Comparison of ENCODE assay signal across 8 cellular contexts in genomic region chr7:20220824-20221547, GRCh38. TPM values are rescaled to one million over a fixed set of nuclear protein-coding genes. Genes with fewer than 3 reads are reported as not detected.
A peak's percentile ranks its signal among the peaks of the same experiment; 100 is the strongest.
DNase-seq lines count a peak whose midpoint lies in the region; ATAC-seq and TF ChIP-seq lines count a peak whose summit lies in the region.

No MANE protein-coding gene starts in this region.

- peaks cover 11% of the 10 kb centered on the region for H3K4me1 Mint-ChIP-seq in endothelial cell (ENCODE audit: unreplicated experiment)
- H3K4me1 Mint-ChIP-seq in T-helper 17 cell: no peaks in the 10 kb centered on the region

- H3K9me3 ChIP-seq in MM.1S (replicated peaks; ENCODE audit: insufficient read depth, low read length): no peaks in the 10 kb centered on the region
- no peaks in the 10 kb centered on the region for H3K9me3 ChIP-seq in skeletal muscle satellite cell (replicated peaks; ENCODE audit: low read length)
- H3K9me3 ChIP-seq in T-helper 17 cell (ENCODE audit: control insufficient read depth, low read length, poor library complexity, severe bottlenecking): no peaks in the 10 kb centered on the region

- H3K36me3 ChIP-seq in MM.1S (replicated peaks; ENCODE audit: insufficient read depth, low read length) (no peaks in the 10 kb centered on the region), skeletal muscle satellite cell (ENCODE audit: insufficient read depth, low read length) (no peaks in the 10 kb centered on the region)

- H3K36me3 Mint-ChIP-seq in endothelial cell (ENCODE audit: low read depth, unreplicated experiment) (no peaks in the 10 kb centered on the region), T-helper 17 cell (ENCODE audit: low read depth) (no peaks in the 10 kb centered on the region)

- no peaks in the 10 kb centered on the region for H3K27me3 ChIP-seq in MM.1S (replicated peaks; ENCODE audit: insufficient read depth, low read length)
- no peaks in the 10 kb centered on the region for H3K27me3 ChIP-seq in skeletal muscle satellite cell (ENCODE audit: control insufficient read depth, insufficient read depth, low read length)

- no peak overlapping the region for H3K4me3 Mint-ChIP-seq in endothelial cell (ENCODE audit: unreplicated experiment)
- no peak overlapping the region for H3K4me3 Mint-ChIP-seq in T-helper 17 cell

- H3K4me1 ChIP-seq in MM.1S (ENCODE audit: low read length): peaks cover 55% of the 10 kb centered on the region
- H3K4me1 ChIP-seq in skeletal muscle satellite cell (ENCODE audit: control insufficient read depth, insufficient read depth, low read length): peaks cover 29% of the 10 kb centered on the region

- H3K9me2 ChIP-seq in MM.1S (replicated peaks; ENCODE audit: insufficient read depth, low read length): no peaks in the 10 kb centered on the region

- peak overlapping the region; percentile 97 for H3K27ac ChIP-seq in MM.1S (ENCODE audit: low read length)

- H3K27ac Mint-ChIP-seq in endothelial cell (ENCODE audit: unreplicated experiment) (peak overlapping the region; percentile 78), T-helper 17 cell (no peak overlapping the region)

- TF ChIP-seq CTCF in MM.1S (IDR thresholded peaks at IDR 0.05; ENCODE audit: low read length): no peak
- no peak for TF ChIP-seq CTCF in endothelial cell (IDR thresholded peaks at IDR 0.05; ENCODE audit: unreplicated experiment)

- peak overlapping the region; percentile 31 for H3K4me3 ChIP-seq in MM.1S (ENCODE audit: low read length)
- no peak overlapping the region for H3K4me3 ChIP-seq in skeletal muscle satellite cell (ENCODE audit: low read length)

- H3K9me3 Mint-ChIP-seq in endothelial cell (ENCODE audit: unreplicated experiment): no peaks in the 10 kb centered on the region

- H2AFZ ChIP-seq in MM.1S (ENCODE audit: low read length): peak overlapping the region; percentile 29; the same call in 1 of the 2 replicates

- H3K9ac ChIP-seq in MM.1S (ENCODE audit: low read length): peak overlapping the region; percentile 87
- H3K9ac ChIP-seq in skeletal muscle satellite cell (ENCODE audit: low read depth, low read length): peak overlapping the region; percentile 54

- H3K4me2 ChIP-seq in MM.1S (ENCODE audit: low read depth, low read length) (peak overlapping the region; percentile 59), skeletal muscle satellite cell (ENCODE audit: low read length) (peak overlapping the region; percentile 12)

- peaks cover 12% of the 10 kb centered on the region for H3K79me2 ChIP-seq in MM.1S (ENCODE audit: low read length)

- H3F3A ChIP-seq in MM.1S (ENCODE audit: insufficient read depth, low read length): peaks cover 35% of the 10 kb centered on the region

- ATAC-seq in GM18907 (IDR thresholded peaks at IDR 0.05; ENCODE audit: unreplicated experiment): peak; percentile 16
- ATAC-seq in T-helper 17 cell: no peak

- H4K20me1 ChIP-seq in MM.1S (ENCODE audit: insufficient read depth, low read length): no peaks in the 10 kb centered on the region

- peak; percentile 39 for DNase-seq in MM.1S
- no peak for DNase-seq in endothelial cell (ENCODE audit: low spot score)
- no peak for DNase-seq in NCI-H748 treated with DMSO at 0.1 percent for 48 hours (lab: John Stamatoyannopoulos, UW)
- DNase-seq in GM19238 (ENCODE audit: insufficient read length, low spot score): no peak
- DNase-seq in T-helper 17 cell: no peak
- DNase-seq in NCI-H1930 (lab: John Stamatoyannopoulos, UW): no peak

- H3K27me3 Mint-ChIP-seq in endothelial cell (ENCODE audit: unreplicated experiment) (peaks cover 3% of the 10 kb centered on the region), T-helper 17 cell (no peaks in the 10 kb centered on the region)

RNA-seq across cellular contexts. Expression of gene MACC1, which starts 3.8 kb away (rescaled TPM):
- total RNA-seq in endothelial cell (ENCODE audit: unreplicated experiment) (0.69 TPM), T-helper 17 cell (under 1 TPM; 0.42 to 0.65 TPM)
- not detected in 2 replicates for total RNA-seq in skeletal muscle satellite cell (2012; rRNA removed)
